In the genomic region with DNA sequence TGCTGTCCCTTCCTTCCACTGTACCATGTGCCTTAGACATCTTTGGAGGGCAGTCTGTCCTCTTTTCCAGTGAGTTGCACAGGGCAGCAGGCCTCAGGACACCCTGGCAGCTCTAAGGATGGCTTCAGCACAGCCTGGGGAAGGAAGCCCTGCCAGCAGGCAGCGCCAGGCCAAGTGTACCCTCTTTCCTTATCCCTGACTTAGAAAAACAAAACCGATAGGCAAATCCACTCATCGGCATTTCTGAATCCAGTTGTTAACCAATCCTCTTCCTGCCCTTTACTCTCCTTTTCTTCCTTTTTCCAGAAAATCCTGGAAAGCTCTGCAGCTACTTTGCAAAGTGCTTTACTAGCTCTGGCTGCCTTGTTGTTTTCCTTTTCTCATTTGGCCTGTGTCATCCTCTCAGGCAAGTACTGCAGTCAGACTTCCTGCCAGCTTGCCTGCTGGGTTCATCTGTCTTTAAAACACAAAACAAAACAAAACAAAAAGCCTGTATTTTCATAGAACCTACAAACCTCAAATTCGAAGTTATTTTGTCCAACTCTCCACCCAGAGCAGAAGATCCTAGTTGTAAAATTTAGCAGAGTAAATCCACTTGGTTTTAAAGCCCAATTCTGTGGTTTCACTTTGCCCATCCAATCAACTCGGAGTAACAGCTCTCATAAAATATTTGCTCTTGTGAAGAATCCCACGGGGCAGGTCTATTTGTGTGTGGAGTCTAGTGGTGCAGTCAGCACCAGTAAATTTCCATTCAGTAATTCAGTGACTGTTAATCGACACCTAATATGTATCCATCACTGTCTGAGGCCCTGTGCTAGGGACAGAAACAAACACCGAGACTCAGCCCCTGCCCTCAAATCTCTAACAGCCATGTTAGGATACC, we compare ENCODE assay signal across 8 cellular contexts. TPM values are rescaled to one million over a fixed set of nuclear protein-coding genes. Genes with fewer than 3 reads are reported as not detected.
A peak's percentile ranks its signal among the peaks of the same experiment; 100 is the strongest.
DNase-seq lines count a peak whose midpoint lies in the region; ATAC-seq and TF ChIP-seq lines count a peak whose summit lies in the region.

No MANE protein-coding gene starts in this region.

- no peaks in the 10 kb centered on the region for H3K27me3 ChIP-seq in ectodermal cell (ENCODE audit: control insufficient read depth, insufficient read depth, low read length, poor library complexity, severe bottlenecking)

- WGBS in ectodermal cell, 2 experiments, result 62 to 65% methylated on average over 8 of the region's 8 CpGs
- 58 to 65% methylated on average over 5 to 6 of the region's 8 CpGs for WGBS in mesodermal cell (ENCODE audit: insufficient coverage in 2 of 2), 2 experiments

- DNase-seq in activated CD4-positive, alpha-beta T cell treated with anti-CD3 and anti-CD28 coated beads for 36 hours, result peak; percentile 59
- DNase-seq in activated CD4-positive, alpha-beta T cell treated with anti-CD3 and anti-CD28 coated beads, Interleukin-2, amount 50 U/mL, for 1 hour, result no peak
- DNase-seq in NCI-H1092 treated with DMSO at 0.1 percent for 48 hours (lab: John Stamatoyannopoulos, UW), result peak; percentile 85
- peak in 1 of 3 donors; percentile 28 for DNase-seq in T-helper 17 cell
- DNase-seq in type B pancreatic cell (ENCODE audit: extremely low spot score, unreplicated experiment), result no peak

- peak overlapping the region; percentile 100 for H3K27ac Mint-ChIP-seq in activated CD4-positive, alpha-beta T cell treated with anti-CD3 and anti-CD28 coated beads for 36 hours
- peak overlapping the region; percentile 100 for H3K27ac Mint-ChIP-seq in T-helper 17 cell
- peak overlapping the region; percentile 91 for H3K27ac Mint-ChIP-seq in type B pancreatic cell

- H3K4me1 ChIP-seq in HEK293 (ENCODE audit: control insufficient read depth, insufficient read depth, low read length) (peaks cover 26% of the 10 kb centered on the region), ectodermal cell (ENCODE audit: control insufficient read depth, insufficient read depth, low read length) (peaks cover 11% of the 10 kb centered on the region), mesodermal cell (ENCODE audit: control insufficient read depth, insufficient read depth, low read length, poor library complexity, severe bottlenecking) (peaks cover 39% of the 10 kb centered on the region)

- peaks cover 74% of the 10 kb centered on the region for H3K4me1 Mint-ChIP-seq in activated CD4-positive, alpha-beta T cell treated with anti-CD3 and anti-CD28 coated beads for 36 hours
- peaks cover 51% of the 10 kb centered on the region for H3K4me1 Mint-ChIP-seq in T-helper 17 cell
- peaks cover 43% of the 10 kb centered on the region for H3K4me1 Mint-ChIP-seq in type B pancreatic cell (ENCODE audit: unreplicated experiment)

- H3K4me3 ChIP-seq in HEK293 (ENCODE audit: low read depth, low read length) (no peak overlapping the region), ectodermal cell (ENCODE audit: insufficient read depth, low read depth, low read length) (no peak overlapping the region), mesodermal cell (ENCODE audit: extremely low read depth, insufficient read depth, low read length, poor library complexity, severe bottlenecking) (no peak overlapping the region)

- H3K9me3 ChIP-seq in HEK293 (ENCODE audit: control insufficient read depth, insufficient read depth, low read depth, low read length) (no peaks in the 10 kb centered on the region), T-helper 17 cell (ENCODE audit: control insufficient read depth, low read length, poor library complexity, severe bottlenecking) (no peaks in the 10 kb centered on the region), ectodermal cell (ENCODE audit: control insufficient read depth, low read length) (no peaks in the 10 kb centered on the region), mesodermal cell (ENCODE audit: control insufficient read depth, low read length) (no peaks in the 10 kb centered on the region)

- peaks cover under 1% of the 10 kb centered on the region for H3K9me3 Mint-ChIP-seq in activated CD4-positive, alpha-beta T cell treated with anti-CD3 and anti-CD28 coated beads for 36 hours (ENCODE audit: low read depth)
- peaks cover 1% of the 10 kb centered on the region for H3K9me3 Mint-ChIP-seq in type B pancreatic cell

- peaks cover 2% of the 10 kb centered on the region for H3K36me3 Mint-ChIP-seq in activated CD4-positive, alpha-beta T cell treated with anti-CD3 and anti-CD28 coated beads for 36 hours (ENCODE audit: low read depth)
- H3K36me3 Mint-ChIP-seq in T-helper 17 cell (ENCODE audit: low read depth) (no peaks in the 10 kb centered on the region), type B pancreatic cell (no peaks in the 10 kb centered on the region)

- ATAC-seq in activated CD4-positive, alpha-beta T cell treated with anti-CD3 and anti-CD28 coated beads for 36 hours, result peak; percentile 34
- ATAC-seq in T-helper 17 cell, result peak; percentile 60

- TF ChIP-seq CTCF in HEK293 (tag by site-specific recombination; IDR thresholded peaks at IDR 0.05) (no peak), type B pancreatic cell (conservative IDR thresholded peaks at IDR 0.05) (no peak)

- peak overlapping the region; percentile 86 for H3K4me3 Mint-ChIP-seq in activated CD4-positive, alpha-beta T cell treated with anti-CD3 and anti-CD28 coated beads for 36 hours
- H3K4me3 Mint-ChIP-seq in T-helper 17 cell (peak overlapping the region; percentile 95), type B pancreatic cell (peak overlapping the region; percentile 69)

- H3K27ac ChIP-seq in HEK293 (ENCODE audit: extremely low read depth, low read depth, low read length) (peak overlapping the region; percentile 92), ectodermal cell (ENCODE audit: insufficient read depth, low read depth, low read length, poor library complexity, severe bottlenecking) (peak overlapping the region; percentile 64), mesodermal cell (ENCODE audit: low read depth, low read length, severe bottlenecking) (peak overlapping the region; percentile 88)

- no peaks in the 10 kb centered on the region for H3K27me3 Mint-ChIP-seq in activated CD4-positive, alpha-beta T cell treated with anti-CD3 and anti-CD28 coated beads for 36 hours
- H3K27me3 Mint-ChIP-seq in T-helper 17 cell, result no peaks in the 10 kb centered on the region
- H3K27me3 Mint-ChIP-seq in type B pancreatic cell, result no peaks in the 10 kb centered on the region

- POLR2A ChIA-PET in activated CD4-positive, alpha-beta T cell treated with anti-CD3 and anti-CD28 coated beads for 36 hours (lab: Charles Lee), result interaction anchor here (0.6 to 4.9 kb wide), 13 partner anchors 9 to 218 kb away, joined by 3 to 70 read pairs (median 9); a partner anchor contains a TSS
- POLR2A ChIA-PET in HEK293 (lab: Yijun Ruan, JAX), result interaction anchor here (0.7 to 1.8 kb wide), 6 partner anchors 8 to 218 kb away, joined by 3 to 10 read pairs (median 6); a partner anchor contains a TSS

- intact Hi-C loops in activated CD4-positive, alpha-beta T cell treated with anti-CD3 and anti-CD28 coated beads for 36 hours (cut with DNase I, micrococcal nuclease), result loop anchor here (1.0 to 10.0 kb wide), 5 partner anchors 8 to 1368 kb away; a partner anchor contains a TSS

- H3K36me3 ChIP-seq in HEK293 (ENCODE audit: control insufficient read depth in 2 of 2, insufficient read depth in 1 of 2, low read length in 2 of 2) (no peaks in the 10 kb centered on the region), ectodermal cell (ENCODE audit: control insufficient read depth, insufficient read depth, low read length) (no peaks in the 10 kb centered on the region), mesodermal cell (ENCODE audit: control insufficient read depth, insufficient read depth, low read length) (no peaks in the 10 kb centered on the region)

- CTCF ChIA-PET in activated CD4-positive, alpha-beta T cell treated with anti-CD3 and anti-CD28 coated beads for 36 hours (lab: Charles Lee), result interaction anchor here (0.6 to 3.9 kb wide), 16 partner anchors 8 to 398 kb away, joined by 3 to 26 read pairs (median 6); a partner anchor contains a TSS
- CTCF ChIA-PET in HEK293 (lab: Yijun Ruan, JAX), result interaction anchor here (0.8 to 1.2 kb wide), 2 partner anchors 9 to 11 kb away, joined by 3 read pairs; no protein-coding TSS in a partner anchor

TF ChIP-seq in HEK293, 187 proteins besides CTCF, POLR2A, EP300 and RAD21 (continues in another document):
- 0 out of 2 replicates have a peak, but pooled peaks have one; percentile 15 for TF ChIP-seq ZBTB8A (tag by site-specific recombination; IDR thresholded peaks at IDR 0.05)
- TF ChIP-seq ZNF660 (tag by site-specific recombination; IDR thresholded peaks at IDR 0.05), result peak; percentile 49; the same call in 1 of the 2 replicates
- TF ChIP-seq ZNF561 (tag by site-specific recombination; IDR thresholded peaks at IDR 0.05; ENCODE audit: borderline replicate concordance), result 0 out of 2 replicates have a peak, but pooled peaks have one; percentile 16
- TF ChIP-seq ZNF404 (tag by site-specific recombination; IDR thresholded peaks at IDR 0.05), result no peak
- no peak for TF ChIP-seq ZFP69B (tag by site-specific recombination; IDR thresholded peaks at IDR 0.05)
- TF ChIP-seq ZNF654 (tag by site-specific recombination; IDR thresholded peaks at IDR 0.05; ENCODE audit: low read depth), result no peak
- peak; percentile 68; the same call in 1 of the 2 replicates for TF ChIP-seq ZBTB48 (tag by site-specific recombination; IDR thresholded peaks at IDR 0.05)
- TF ChIP-seq ZEB2 (tag by site-specific recombination; IDR thresholded peaks at IDR 0.05), result 0 out of 2 replicates have a peak, but pooled peaks have one; percentile 35
- TF ChIP-seq ZXDB (tag by site-specific recombination; IDR thresholded peaks at IDR 0.05), result 0 out of 2 replicates have a peak, but pooled peaks have one; percentile 43

RNA-seq across cellular contexts. Expression of a gene that starts 45.2 kb away (rescaled TPM):
- 100 to 1,000 TPM; 417 to 450 TPM for total RNA-seq in activated CD4-positive, alpha-beta T cell treated with anti-CD3 and anti-CD28 coated beads for 36 hours
- total RNA-seq in T-helper 17 cell (100 to 1,000 TPM; 334 to 345 TPM), type B pancreatic cell (ENCODE audit: low replicate concordance) (316 and 349 TPM in 2 replicates)
- polyA plus RNA-seq in ectodermal cell (2013, experiment 1 of 4), result 321 TPM
- polyA plus RNA-seq in ectodermal cell (2013, experiment 2 of 4), result 320 TPM
- polyA plus RNA-seq in ectodermal cell (2013, experiment 3 of 4), result 294 TPM
- 301 TPM for polyA plus RNA-seq in ectodermal cell (2013, experiment 4 of 4)
- polyA plus RNA-seq in mesodermal cell (2013, experiment 1 of 2), result 305 TPM
- 286 TPM for polyA plus RNA-seq in mesodermal cell (2013, experiment 2 of 2)

RNA-seq across cellular contexts. Expression of a gene that starts 58.3 kb away (rescaled TPM):
- total RNA-seq in activated CD4-positive, alpha-beta T cell treated with anti-CD3 and anti-CD28 coated beads for 36 hours, result 10 to 100 TPM; 22.6 to 23.3 TPM
- total RNA-seq in T-helper 17 cell, result 10 to 100 TPM; 13.7 to 18.1 TPM
- 11.7 TPM for polyA plus RNA-seq in ectodermal cell (2013, experiment 1 of 4)
- polyA plus RNA-seq in ectodermal cell (2013, experiment 2 of 4), result 9.4 TPM
- polyA plus RNA-seq in ectodermal cell (2013, experiment 3 of 4), result 9.3 TPM
- polyA plus RNA-seq in ectodermal cell (2013, experiment 4 of 4), result 11.1 TPM
- polyA plus RNA-seq in mesodermal cell (2013, experiment 1 of 2), result 8.2 TPM
- polyA plus RNA-seq in mesodermal cell (2013, experiment 2 of 2), result 7.4 TPM
- total RNA-seq in type B pancreatic cell (ENCODE audit: low replicate concordance), result 15.5 and 18.8 TPM in 2 replicates

Comparison
In these comparisons a context has a peak if more than half of its experiments do, and no peak if none do; other contexts are left out.
1. DNase-seq: peak in activated CD4-positive, alpha-beta T cell treated with anti-CD3 and anti-CD28 coated beads for 36 hours (single experiment) and NCI-H1092 treated with DMSO at 0.1 percent for 48 hours (single experiment); none in activated CD4-positive, alpha-beta T cell treated with anti-CD3 and anti-CD28 coated beads, Interleukin-2, amount 50 U/mL, for 1 hour (single experiment) and type B pancreatic cell (single experiment).
2. Peak in every context shown above with its lines, with median percentiles within 50 percentile points of each other: H3K27ac Mint-ChIP-seq, H3K4me3 Mint-ChIP-seq and H3K27ac ChIP-seq.